Comparison of ENCODE assay signal across 8 cellular contexts in the genomic region with DNA sequence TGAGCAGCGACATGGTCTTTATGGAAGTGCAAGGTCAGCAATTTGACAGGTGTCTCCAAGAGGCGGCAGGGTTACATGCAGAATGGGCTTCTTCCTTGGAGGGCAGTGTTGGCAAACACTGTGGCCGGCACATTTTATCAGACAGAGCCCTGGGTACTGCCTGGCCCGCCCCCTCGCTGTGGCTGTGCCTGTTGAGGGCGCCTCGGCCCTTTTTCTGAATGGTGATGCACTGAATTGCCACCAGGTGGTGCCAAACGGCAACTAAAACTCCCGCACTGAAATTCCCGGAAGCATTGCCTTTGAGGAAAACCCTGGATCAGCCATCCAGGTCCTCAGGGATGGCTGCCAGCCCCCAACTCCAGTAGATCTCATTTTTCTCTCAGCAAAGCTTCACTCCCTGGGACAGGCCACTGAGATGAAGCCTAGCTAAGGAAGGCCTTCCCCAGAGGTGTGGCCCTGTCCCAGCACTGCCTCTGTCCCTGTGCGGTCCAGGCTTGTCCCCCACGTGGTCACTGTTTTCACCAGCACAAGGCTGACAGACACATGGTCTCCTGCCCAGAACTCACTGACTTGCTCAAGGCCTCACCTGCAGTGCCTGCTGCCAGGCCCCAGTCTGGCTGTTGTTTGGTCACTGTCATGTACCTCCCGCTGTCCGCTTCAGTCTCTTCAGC.
DNase-seq lines count a peak whose midpoint lies in the region; ATAC-seq, FAIRE-seq and TF ChIP-seq lines count a peak whose summit lies in the region.

No MANE protein-coding gene starts in this region.

- no peak overlapping the region for H3K4me3 Mint-ChIP-seq in Caco-2 (ENCODE audit: unreplicated experiment)

- no peaks in the 10 kb centered on the region for H3K27me3 Mint-ChIP-seq in Caco-2 (ENCODE audit: insufficient read depth, unreplicated experiment)

- H3K36me3 ChIP-seq in Caco-2 (ENCODE audit: control insufficient read depth, insufficient read depth, low read length) = peaks cover 4% of the 10 kb centered on the region; the same call in 1 of the 2 replicates
- peaks cover 17% of the 10 kb centered on the region for H3K36me3 ChIP-seq in bronchial epithelial cell (ENCODE audit: control insufficient read depth, insufficient read depth, low read length)

- H3K4me1 Mint-ChIP-seq in Caco-2 (ENCODE audit: low read depth, unreplicated experiment) = no peaks in the 10 kb centered on the region

- H3K27ac Mint-ChIP-seq in Caco-2 (ENCODE audit: unreplicated experiment) = peak overlapping the region; percentile 66

- peak; percentile 66 for FAIRE-seq in bronchial epithelial cell (lab: Jason Lieb, UNC)

- CTCF ChIA-PET in Caco-2 (lab: Charles Lee) = interaction anchor here (1.8 kb wide), 1 partner anchor 111 kb away, joined by 9 read pairs; no protein-coding TSS in a partner anchor

- H3K36me3 Mint-ChIP-seq in Caco-2 (ENCODE audit: insufficient read depth, unreplicated experiment) = peaks cover 9% of the 10 kb centered on the region

- POLR2A ChIA-PET in Caco-2 (lab: Charles Lee) = no interaction called here

- H3K4me1 ChIP-seq in Caco-2 = peaks cover 6% of the 10 kb centered on the region; the same call in 1 of the 2 replicates

- no peaks in the 10 kb centered on the region for H3K9me3 Mint-ChIP-seq in Caco-2 (ENCODE audit: unreplicated experiment)

- ATAC-seq in HG03460 (IDR thresholded peaks at IDR 0.05; ENCODE audit: unreplicated experiment) = no peak

- no peaks in the 10 kb centered on the region for H3K9me3 ChIP-seq in Caco-2

- H3K4me3 ChIP-seq in Caco-2 (ENCODE audit: low read depth, low read length) (no peak overlapping the region), bronchial epithelial cell (ENCODE audit: low read depth, low read length) (no peak overlapping the region)

- peak; percentile 80 to 87 for TF ChIP-seq CTCF in Caco-2 (IDR thresholded peaks at IDR 0.05; ENCODE audit: insufficient read depth in 1 of 2, low read depth in 1 of 2, low read length in 1 of 2, severe bottlenecking in 1 of 2, unreplicated experiment in 1 of 2)
- TF ChIP-seq CTCF in bronchial epithelial cell (IDR thresholded peaks at IDR 0.05; ENCODE audit: insufficient read depth, low read length, severe bottlenecking) = peak; percentile 82

- intact Hi-C loops in Caco-2 (cut with micrococcal nuclease; ENCODE audit: unreplicated experiment) = loop anchor here (1.0 to 10.0 kb wide), 3 partner anchors 94 to 321 kb away; no protein-coding TSS in a partner anchor

- H3K27me3 ChIP-seq in Caco-2 (replicated peaks; ENCODE audit: control insufficient read depth, insufficient read depth, low read length) (no peaks in the 10 kb centered on the region), bronchial epithelial cell (ENCODE audit: control insufficient read depth, insufficient read depth, low read length) (no peaks in the 10 kb centered on the region)

- BruUV-seq in Caco-2 (replicated peaks; lab: Mats Ljungman, UMichigan) = no TSS peak

- DNase-seq in Caco-2 = peak; percentile 70 to 80
- DNase-seq in H4 (ENCODE audit: low spot score) = peak; percentile 55
- peak; percentile 61 for DNase-seq in NCI-H2029 (lab: John Stamatoyannopoulos, UW)
- DNase-seq in UCSD-AML1 (lab: John Stamatoyannopoulos, UW; ENCODE audit: unreplicated experiment) = peak; percentile 68
- DNase-seq in bronchial epithelial cell (ENCODE audit: low read depth) = peak; percentile 51
- peak; percentile 53 for DNase-seq in iris pigment epithelial cell (ENCODE audit: low read depth)
- peak in 3 of 4 experiments; percentile 11 to 26 (median 15) for DNase-seq in stimulated activated CD4-positive, alpha-beta T cell treated with anti-CD3 and anti-CD28 coated beads, Interleukin-1b, Interleukin-23, amount 100 ng/mL, for 24 hours (ENCODE audit: low read depth in 4 of 4, low spot score in 1 of 4)

Comparison
In these comparisons a context has a peak if more than half of its experiments do, and no peak if none do; other contexts are left out.
1. DNase-seq: peak in every context shown above with its lines; median percentile 75 in Caco-2; 68 in UCSD-AML1; 61 in NCI-H2029; 55 in H4; 53 in iris pigment epithelial cell; 51 in bronchial epithelial cell; 15 in stimulated activated CD4-positive, alpha-beta T cell treated with anti-CD3 and anti-CD28 coated beads, Interleukin-1b, Interleukin-23, amount 100 ng/mL, for 24 hours.